In the genomic region with DNA sequence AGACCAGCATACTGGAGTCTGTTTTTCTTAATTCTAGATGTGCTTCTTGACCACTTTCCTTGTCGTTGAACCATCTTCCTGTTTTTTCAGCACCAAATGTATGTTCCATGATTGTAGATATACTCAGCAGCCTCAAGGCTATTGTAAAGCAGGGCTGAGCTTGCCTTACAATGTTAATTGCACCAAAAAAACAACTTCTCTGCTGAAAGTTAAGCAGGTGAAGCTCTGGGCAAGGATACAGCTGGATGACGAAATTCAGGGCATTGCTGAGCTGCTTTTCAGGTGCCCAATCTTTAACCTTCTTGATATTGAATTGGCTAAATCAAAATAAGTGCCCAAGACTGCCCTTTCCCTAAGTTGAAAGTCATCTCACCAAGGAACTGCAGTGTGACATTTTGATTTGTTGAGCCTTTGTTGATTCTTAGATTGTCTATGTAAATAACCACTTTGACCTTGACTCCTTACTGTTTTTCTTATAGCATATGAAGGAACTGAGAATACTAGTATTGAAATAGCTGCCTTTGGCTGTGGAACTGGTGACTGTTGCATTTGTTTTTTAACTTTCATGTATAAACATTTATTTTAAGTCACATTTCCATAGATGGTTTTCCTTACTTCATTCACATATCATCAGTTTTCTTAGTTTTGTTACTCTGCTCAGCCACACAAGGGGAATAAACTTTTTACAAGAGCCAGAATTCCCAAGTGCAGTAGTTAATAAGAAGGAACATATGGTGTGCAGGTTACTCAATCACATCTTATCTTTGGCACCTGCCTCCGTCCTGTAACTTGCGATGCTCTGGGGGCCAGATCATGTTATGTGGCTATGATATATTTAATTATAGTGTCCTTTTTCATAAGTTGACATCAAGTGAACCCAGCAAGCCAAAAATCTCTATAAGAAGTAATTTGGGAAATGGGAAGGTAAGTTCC, we compare ENCODE assay signal across 1 cellular context.
TF ChIP-seq lines count a peak whose summit lies in the region.

No MANE protein-coding gene starts in this region.

TF ChIP-seq in H1, 55 proteins besides CTCF, POLR2A, EP300 and RAD21:
- TF ChIP-seq CEBPB (IDR thresholded peaks at IDR 0.05; ENCODE audit: low read depth, low read length) (0 out of 2 replicates have a peak, but pooled peaks have one; percentile 26), JUN (IDR thresholded peaks at IDR 0.05; ENCODE audit: low read depth, low read length) (no peak), KDM1A (IDR thresholded peaks at IDR 0.05; ENCODE audit: borderline replicate concordance, low read length) (no peak)
